In genomic region chr14:76962303-76962660, GRCh38 we compare ENCODE assay signal across 7 cellular contexts.
DNase-seq lines count a peak whose midpoint lies in the region; ATAC-seq lines count a peak whose summit lies in the region.

No MANE protein-coding gene starts in this region.

- peak overlapping the region; percentile 86 for H3K27ac ChIP-seq in HUES64 (ENCODE audit: low read depth, low read length)
- peak overlapping the region; percentile 92 for H3K27ac ChIP-seq in subcutaneous abdominal adipose tissue (ENCODE audit: low read depth, low read length)

- H3K4me1 ChIP-seq in HUES64 (ENCODE audit: insufficient read depth, low read length) (peaks cover 47% of the 10 kb centered on the region), adipocyte (ENCODE audit: control insufficient read depth, insufficient read depth, low read length) (peaks cover 24% of the 10 kb centered on the region), subcutaneous abdominal adipose tissue (ENCODE audit: control insufficient read depth in 5 of 5, insufficient read depth in 5 of 5, low read length in 5 of 5) (peaks cover 2 to 22% (median 19%) of the 10 kb centered on the region in 5 donors)

- intact Hi-C loops in left colon (cut with DNase I, micrococcal nuclease), result no loop called here

- peak overlapping the region; percentile 30 for H3K4me3 ChIP-seq in HUES64 (ENCODE audit: low read length)
- peak overlapping the region; percentile 83 for H3K4me3 ChIP-seq in adipocyte (ENCODE audit: low read length)
- peak overlapping the region; percentile 56 to 75 (median 68) for H3K4me3 ChIP-seq in subcutaneous abdominal adipose tissue (ENCODE audit: low read depth in 1 of 5, low read length in 5 of 5)

- WGBS in HUES64, result 81% methylated on average over 1 of the region's 1 CpG

- 0 out of 2 replicates have a peak overlapping the region, but pooled peaks have one; percentile 9 for H3K9ac ChIP-seq in HUES64 (ENCODE audit: low read depth, low read length)
- H3K9ac ChIP-seq in adipocyte (ENCODE audit: low read length), result peak overlapping the region; percentile 79
- peak overlapping the region in 4 of 5 donors; percentile 10 to 72 (median 34) for H3K9ac ChIP-seq in subcutaneous abdominal adipose tissue (ENCODE audit: low read length in 5 of 5)

- H3K9me3 ChIP-seq in HUES64 (ENCODE audit: insufficient read depth, low read depth, low read length) (no peaks in the 10 kb centered on the region), adipocyte (ENCODE audit: control insufficient read depth, low read length) (no peaks in the 10 kb centered on the region), subcutaneous abdominal adipose tissue (ENCODE audit: control insufficient read depth in 5 of 5, low read length in 5 of 5) (no peaks in the 10 kb centered on the region)

- H3K27me3 ChIP-seq in HUES64 (ENCODE audit: insufficient read depth, low read length) (no peaks in the 10 kb centered on the region), adipocyte (replicated peaks; ENCODE audit: control insufficient read depth, insufficient read depth, low read length) (no peaks in the 10 kb centered on the region), subcutaneous abdominal adipose tissue (ENCODE audit: control insufficient read depth in 5 of 5, insufficient read depth in 4 of 5, low read length in 5 of 5) (no peaks in the 10 kb centered on the region)

- DNase-seq in adipocyte (ENCODE audit: low read depth) (peak; percentile 51), left colon (no peak), T1000 (lab: John Stamatoyannopoulos, UW) (no peak), AG20443 (ENCODE audit: low spot score) (no peak)

- ATAC-seq in left colon, result peak; percentile 11
- ATAC-seq in HG02885 (IDR thresholded peaks at IDR 0.05; ENCODE audit: poor library complexity, unreplicated experiment), result no peak

- no peaks in the 10 kb centered on the region for H3K36me3 ChIP-seq in HUES64 (ENCODE audit: insufficient read depth, low read length)
- H3K36me3 ChIP-seq in adipocyte (ENCODE audit: control insufficient read depth, insufficient read depth, low read length, severe bottlenecking), result no peaks in the 10 kb centered on the region
- H3K36me3 ChIP-seq in subcutaneous abdominal adipose tissue (ENCODE audit: control insufficient read depth in 5 of 5, insufficient read depth in 5 of 5, low read length in 5 of 5), result no peaks in the 10 kb centered on the region

Comparison
In these comparisons a context has a peak if more than half of its experiments do, and no peak if none do; other contexts are left out.
1. H3K4me3 ChIP-seq: peak in every context shown above with its lines; median percentile 83 in adipocyte; 68 in subcutaneous abdominal adipose tissue; 30 in HUES64.
2. H3K9ac ChIP-seq: peak in every context shown above with its lines; median percentile 79 in adipocyte; 34 in subcutaneous abdominal adipose tissue; 9 in HUES64.